In genomic region chr1:196970182-196970581, GRCh38 we compare ENCODE assay signal across 7 cellular contexts. TPM values are rescaled to one million over a fixed set of nuclear protein-coding genes. Genes with fewer than 3 reads are reported as not detected.
"Had no signal": no experiment of that assay in that cellular context is flagged by ENCODE, and none has a peak within 500 bp of the region (broad histone marks: within the 10 kb centered on the region; RNA-seq: fewer than 3 reads in every experiment).

No MANE protein-coding gene starts in this region.

- H3K4me3 ChIP-seq: GM23248, HAP-1 had no signal

- H3K9ac ChIP-seq: GM23248 had no signal

- H3K27ac ChIP-seq: GM23248 had no signal

- DNase-seq: GM23248, GOT3, H7 had no signal

- H3K36me3 ChIP-seq: HAP-1 had no signal

- ATAC-seq: HCT116 had no signal

- FAIRE-seq: HTR-8/SVneo had no signal

- H2AFZ ChIP-seq: GM23248 had no signal

- H3K9me3 ChIP-seq: HAP-1 had no signal

- H3K4me1 ChIP-seq: HAP-1 had no signal

RNA-seq across cellular contexts. Expression of gene CFHR5, which starts 7.2 kb away (rescaled TPM):
- polyA plus RNA-seq: GM23248, IgD-negative memory B cell had no signal

RNA-seq across cellular contexts. Expression of gene CFHR2, which starts 26.6 kb away (rescaled TPM):
- polyA plus RNA-seq: GM23248, IgD-negative memory B cell had no signal
